Comparison of ENCODE assay signal across 19 cellular contexts in the genomic region with DNA sequence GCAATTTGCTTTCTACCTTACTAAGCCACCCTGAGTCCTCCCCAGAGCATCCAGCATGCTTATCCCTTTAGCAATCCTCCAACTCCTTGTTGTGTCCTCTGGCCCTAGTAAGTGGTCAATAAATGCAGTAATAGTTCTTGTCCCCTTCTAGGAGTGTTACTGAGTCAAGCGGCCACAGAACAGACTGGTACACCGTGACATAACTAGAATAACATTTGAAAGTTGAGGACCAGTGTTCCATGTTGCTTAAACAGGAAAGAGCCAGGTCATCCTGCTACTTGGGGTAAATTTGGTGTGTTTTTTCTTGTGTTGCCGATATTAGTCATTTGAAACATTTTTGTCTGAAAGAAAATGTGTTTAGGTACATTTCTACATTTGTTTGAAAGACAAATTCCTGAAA.
"Had no signal": no experiment of that assay in that cellular context is flagged by ENCODE, and none has a peak within 500 bp of the region (broad histone marks: within the 10 kb centered on the region; RNA-seq: fewer than 3 reads in every experiment).

No MANE protein-coding gene starts in this region.

- H3K4me3 ChIP-seq: coronary artery, heart right ventricle, vagina had no signal

- ATAC-seq: heart right ventricle; left ventricle myocardium superior; stimulated activated naive CD8-positive, alpha-beta T cell treated with anti-CD3 and anti-CD28 coated beads, Interleukin-15, amount 100 ng/mL, for 72 hours had no signal

- H2AFZ ChIP-seq: parathyroid adenoma had no signal

- H3K9ac ChIP-seq: parathyroid adenoma had no signal

- H3K27me3 ChIP-seq: heart right ventricle, vagina had no signal

- H3K27ac Mint-ChIP-seq: activated CD4-positive, alpha-beta T cell treated with anti-CD3 and anti-CD28 coated beads, Interleukin-2, amount 10 ng/mL, durations not matched to agents 7 days and 5 days; activated naive CD4-positive, alpha-beta T cell treated with anti-CD3 and anti-CD28 coated beads, Interleukin-2, amount 50 U/mL, for 72 hours; stimulated activated naive CD8-positive, alpha-beta T cell treated with anti-CD3 and anti-CD28 coated beads, Interleukin-15, amount 100 ng/mL, for 72 hours; T-helper 1 cell treated with Interleukin-12 subunit alpha and Interleukin-12 subunit beta and Interleukin-4 antibody, amounts not matched to agents 30 μg/mL and 1 μg/mL, for 36 hours had no signal

- H3K9me3 ChIP-seq: heart right ventricle, vagina had no signal

- H3K27ac ChIP-seq: coronary artery, heart right ventricle, parathyroid adenoma, vagina had no signal

- H3K4me1 ChIP-seq: parathyroid adenoma, vagina had no signal

- FAIRE-seq: frontal cortex, kidney had no signal

- H3K79me2 ChIP-seq: parathyroid adenoma had no signal

- H3K36me3 ChIP-seq: heart right ventricle, vagina had no signal

- H3K4me3 Mint-ChIP-seq: activated CD4-positive, alpha-beta T cell treated with anti-CD3 and anti-CD28 coated beads, Interleukin-2, amount 10 ng/mL, durations not matched to agents 7 days and 5 days; T-helper 1 cell treated with Interleukin-12 subunit alpha and Interleukin-12 subunit beta and Interleukin-4 antibody, amounts not matched to agents 30 μg/mL and 1 μg/mL, for 36 hours had no signal

- DNase-seq: activated CD4-positive, alpha-beta T cell treated with anti-CD3 and anti-CD28 coated beads, Interleukin-2, amount 10 ng/mL, durations not matched to agents 7 days and 5 days; activated CD4-positive, CD25-positive, alpha-beta regulatory T cell; activated effector memory CD4-positive, alpha-beta T cell treated with Interleukin-2 at 50 U/mL for 16 hours; activated T-cell treated with anti-CD3 and anti-CD28 coated beads for 4 hours; effector CD8-positive, alpha-beta T cell; heart right ventricle; kidney; left ventricle myocardium superior; mesenchymal stem cell; retina; stimulated activated CD4-positive, alpha-beta T cell treated with anti-CD3 and anti-CD28 coated beads, Interleukin-15, amount 100 ng/mL, for 24 hours; stimulated activated CD4-positive, alpha-beta T cell treated with anti-CD3 and anti-CD28 coated beads, Interleukin-4, amount 100 ng/mL, for 24 hours; stimulated activated naive CD8-positive, alpha-beta T cell treated with anti-CD3 and anti-CD28 coated beads, Interleukin-15, amount 100 ng/mL, for 72 hours had no signal
